23 cellular contexts compared by ENCODE assay signal in genomic region chr9:114081441-114082016, GRCh38. TPM values are rescaled to one million over a fixed set of nuclear protein-coding genes. Genes with fewer than 3 reads are reported as not detected.
DNase-seq lines count a peak whose midpoint lies in the region; ATAC-seq and TF ChIP-seq lines count a peak whose summit lies in the region.
"Had no signal": no experiment of that assay in that cellular context is flagged by ENCODE, and none has a peak within 500 bp of the region (broad histone marks: within the 10 kb centered on the region; RNA-seq: fewer than 3 reads in every experiment).

No MANE protein-coding gene starts in this region.

- intact Hi-C loops in transverse colon (cut with DNase I; ENCODE audit: low total_unique reads) = loop anchor here (2.0 kb wide), 1 partner anchor 209 kb away; no protein-coding TSS in a partner anchor

- H3K27ac Mint-ChIP-seq in endodermal cell (peak overlapping the region; percentile 81), T-helper 17 cell (no peak overlapping the region)
- H3K27ac Mint-ChIP-seq: activated CD4-positive, alpha-beta T cell treated with anti-CD3 and anti-CD28 coated beads, Interleukin-2, amount 10 ng/mL, durations not matched to agents 24 days and 14 days; activated CD8-positive, alpha-beta memory T cell treated with anti-CD3 and anti-CD28 coated beads, Interleukin-2, amount 10 ng/mL, durations not matched to agents 7 days and 5 days; activated naive CD8-positive, alpha-beta T cell; effector memory CD8-positive, alpha-beta T cell had no signal

- 92 to 94% methylated on average over 4 to 6 of the region's 6 CpGs for WGBS in endodermal cell (ENCODE audit: insufficient coverage in 1 of 2, insufficient read length in 1 of 2), 2 experiments
- WGBS in transverse colon (ENCODE audit: low coverage in 1 of 2), 2 donors = 54 to 66% methylated on average over 2 to 6 of the region's 6 CpGs

- no peak for TF ChIP-seq EP300 in transverse colon (IDR thresholded peaks at IDR 0.05; ENCODE audit: low read depth)

- H3K27me3 ChIP-seq in endodermal cell (ENCODE audit: control insufficient read depth, insufficient read depth, low read length, poor library complexity, severe bottlenecking) (peaks cover 8% of the 10 kb centered on the region), mucosa of rectum (ENCODE audit: control insufficient read depth in 2 of 2, insufficient read depth in 2 of 2, low read length in 2 of 2) (no peaks in the 10 kb centered on the region), transverse colon (peaks cover 3% of the 10 kb centered on the region)
- H3K27me3 ChIP-seq: neural progenitor cell had no signal

- H3K9me3 ChIP-seq in endodermal cell (ENCODE audit: control insufficient read depth, low read length) (no peaks in the 10 kb centered on the region), mucosa of rectum (ENCODE audit: control insufficient read depth in 2 of 2, low read length in 2 of 2) (no peaks in the 10 kb centered on the region), transverse colon (no peaks in the 10 kb centered on the region), T-helper 17 cell (ENCODE audit: control insufficient read depth, low read length, poor library complexity, severe bottlenecking) (no peaks in the 10 kb centered on the region)
- H3K9me3 ChIP-seq: esophagus muscularis mucosa had no signal

- no peak overlapping the region for H3K27ac ChIP-seq in endodermal cell (ENCODE audit: low read depth, low read length)
- H3K27ac ChIP-seq in mucosa of rectum (ENCODE audit: low read depth in 2 of 2, low read length in 2 of 2) = peak overlapping the region; percentile 74 to 76
- H3K27ac ChIP-seq in transverse colon = peak overlapping the region; percentile 60 to 78 (median 77)
- H3K27ac ChIP-seq: esophagus muscularis mucosa, neural progenitor cell, SK-N-MC had no signal

- H3K4me1 Mint-ChIP-seq in endodermal cell (peaks cover 28% of the 10 kb centered on the region), T-helper 17 cell (peaks cover 4% of the 10 kb centered on the region)
- H3K4me1 Mint-ChIP-seq: activated CD8-positive, alpha-beta memory T cell treated with anti-CD3 and anti-CD28 coated beads, Interleukin-2, amount 10 ng/mL, durations not matched to agents 7 days and 5 days had no signal

- peaks cover 3% of the 10 kb centered on the region for H3K9me3 Mint-ChIP-seq in endodermal cell
- H3K9me3 Mint-ChIP-seq: activated CD4-positive, alpha-beta T cell treated with anti-CD3 and anti-CD28 coated beads, Interleukin-2, amount 10 ng/mL, durations not matched to agents 24 days and 14 days; effector memory CD8-positive, alpha-beta T cell; neural progenitor cell had no signal

- H3K4me1 ChIP-seq in endodermal cell (ENCODE audit: control insufficient read depth, insufficient read depth, low read length) = no peaks in the 10 kb centered on the region
- peaks cover 28 to 41% of the 10 kb centered on the region in 2 donors for H3K4me1 ChIP-seq in mucosa of rectum (ENCODE audit: control insufficient read depth in 2 of 2, insufficient read depth in 2 of 2, low read length in 2 of 2)
- H3K4me1 ChIP-seq in transverse colon = peaks cover 5 to 32% (median 24%) of the 10 kb centered on the region in 4 donors
- H3K4me1 ChIP-seq: neural progenitor cell had no signal

- H3K9ac ChIP-seq in endodermal cell (ENCODE audit: extremely low read depth, low read length, poor library complexity, severe bottlenecking) (no peak overlapping the region), mucosa of rectum (ENCODE audit: low read depth in 1 of 2, low read length in 2 of 2) (no peak overlapping the region)
- H3K9ac ChIP-seq: neural progenitor cell had no signal

- TF ChIP-seq POLR2A in transverse colon (IDR thresholded peaks at IDR 0.05) = no peak

- in situ Hi-C loops in transverse colon (cut with MboI; ENCODE audit: low pct_ligation_motif_present in 1 of 4, low pct_unique_long_range_greater_than_20kb in 1 of 4, low sequenced_read_pairs in 3 of 4) (loop anchor here in 3 of 4 donors (10.0 to 25.0 kb wide), 3 partner anchors 203 to 213 kb away; no protein-coding TSS in a partner anchor), GM13977 (cut with MboI; ENCODE audit: low pct_unique_long_range_greater_than_20kb, low sequenced_read_pairs, unreplicated experiment) (no loop called here)

- H3K27me3 Mint-ChIP-seq in endodermal cell (ENCODE audit: insufficient read depth) (peaks cover 8% of the 10 kb centered on the region), T-helper 17 cell (peaks cover 39% of the 10 kb centered on the region)

- H3K4me3 Mint-ChIP-seq in endodermal cell (peak overlapping the region; percentile 13), T-helper 17 cell (no peak overlapping the region)
- H3K4me3 Mint-ChIP-seq: activated CD4-positive, alpha-beta T cell treated with anti-CD3 and anti-CD28 coated beads, Interleukin-2, amount 10 ng/mL, durations not matched to agents 24 days and 14 days; activated CD8-positive, alpha-beta memory T cell treated with anti-CD3 and anti-CD28 coated beads, Interleukin-2, amount 10 ng/mL, durations not matched to agents 7 days and 5 days; activated naive CD8-positive, alpha-beta T cell; effector memory CD8-positive, alpha-beta T cell; neural progenitor cell had no signal

- DNase-seq in HuH-7.5 (ENCODE audit: low spot score) (peak; percentile 41), endodermal cell (peak; percentile 20), transverse colon (no peak), GM13977 (ENCODE audit: low spot score) (no peak), T-helper 17 cell (no peak)
- DNase-seq: activated CD4-positive, alpha-beta T cell treated with anti-CD3 and anti-CD28 coated beads, Interleukin-2, amount 10 ng/mL, durations not matched to agents 24 days and 14 days; activated CD8-positive, alpha-beta memory T cell treated with anti-CD3 and anti-CD28 coated beads, Interleukin-2, amount 10 ng/mL, durations not matched to agents 7 days and 5 days; effector memory CD8-positive, alpha-beta T cell; GOT3; NCI-H1417; NCI-H2081 treated with DMSO at 0.1 percent for 48 hours; NCI-H524 treated with DMSO at 0.1 percent for 48 hours; stimulated activated CD4-positive, alpha-beta T cell treated with anti-CD3 and anti-CD28 coated beads, Interleukin-4, amount 100 ng/mL, for 1 hour; stimulated activated naive CD4-positive, alpha-beta T cell treated with Interleukin-2 at 50 U/mL for 16 hours; T-helper 2 cell had no signal

- no peak overlapping the region for H3K4me3 ChIP-seq in endodermal cell (ENCODE audit: low read length)
- H3K4me3 ChIP-seq in mucosa of rectum (ENCODE audit: low read length in 2 of 2) = peak overlapping the region in 1 of 2 donors; percentile 22
- H3K4me3 ChIP-seq in transverse colon = no peak overlapping the region
- H3K4me3 ChIP-seq: esophagus muscularis mucosa, neural progenitor cell, SK-N-MC had no signal

- no peaks in the 10 kb centered on the region for H3K36me3 ChIP-seq in endodermal cell (ENCODE audit: control insufficient read depth, insufficient read depth, low read length)
- no peaks in the 10 kb centered on the region for H3K36me3 ChIP-seq in mucosa of rectum (ENCODE audit: control insufficient read depth in 2 of 2, insufficient read depth in 2 of 2, low read length in 2 of 2)
- H3K36me3 ChIP-seq in transverse colon = no peaks in the 10 kb centered on the region
- H3K36me3 ChIP-seq: esophagus muscularis mucosa, neural progenitor cell had no signal

- TF ChIP-seq CTCF in endodermal cell (conservative IDR thresholded peaks at IDR 0.05) (no peak), transverse colon (IDR thresholded peaks at IDR 0.05) (no peak), GM13977 (IDR thresholded peaks at IDR 0.05; ENCODE audit: extremely low read depth, insufficient read depth, missing control alignments) (no peak)

- H3K36me3 Mint-ChIP-seq in endodermal cell (ENCODE audit: low read depth) (no peaks in the 10 kb centered on the region), T-helper 17 cell (ENCODE audit: low read depth) (no peaks in the 10 kb centered on the region)
- H3K36me3 Mint-ChIP-seq: activated CD8-positive, alpha-beta memory T cell treated with anti-CD3 and anti-CD28 coated beads, Interleukin-2, amount 10 ng/mL, durations not matched to agents 7 days and 5 days; activated naive CD8-positive, alpha-beta T cell; neural progenitor cell had no signal

- ATAC-seq in T-helper 17 cell (no peak), GM18867 (IDR thresholded peaks at IDR 0.05; ENCODE audit: unreplicated experiment) (no peak)
- ATAC-seq: effector memory CD8-positive, alpha-beta T cell had no signal

RNA-seq across cellular contexts. Expression of gene AMBP, which starts 3.4 kb away (rescaled TPM):
- total RNA-seq in endodermal cell (1 to 10 TPM in 1 of 2 donors, under 1 TPM in 1; 0.68 to 2.9 TPM), transverse colon (under 1 TPM in 1 of 4 donors, not detected in 3; 0.96 TPM), T-helper 17 cell (not detected)
- 0.32 TPM for polyA plus RNA-seq in endodermal cell (2013, experiment 1 of 2)
- polyA plus RNA-seq in endodermal cell (2013, experiment 2 of 2) = 0.58 TPM
- total RNA-seq: activated CD4-positive, alpha-beta T cell treated with anti-CD3 and anti-CD28 coated beads, Interleukin-2, amount 10 ng/mL, durations not matched to agents 24 days and 14 days; activated CD8-positive, alpha-beta memory T cell treated with anti-CD3 and anti-CD28 coated beads, Interleukin-2, amount 10 ng/mL, durations not matched to agents 7 days and 5 days; esophagus muscularis mucosa; kidney epithelial cell had no signal

RNA-seq across cellular contexts. Expression of gene KIF12, which starts 17.6 kb away (rescaled TPM):
- total RNA-seq in endodermal cell (10 to 100 TPM; 11.4 to 16.3 TPM), transverse colon (10 to 100 TPM; 10.6 to 37.2 (median 20.0) TPM), T-helper 17 cell (not detected)
- polyA plus RNA-seq in endodermal cell (2013, experiment 1 of 2) = 3.3 TPM
- 4.1 TPM for polyA plus RNA-seq in endodermal cell (2013, experiment 2 of 2)
- total RNA-seq: activated CD4-positive, alpha-beta T cell treated with anti-CD3 and anti-CD28 coated beads, Interleukin-2, amount 10 ng/mL, durations not matched to agents 24 days and 14 days; activated CD8-positive, alpha-beta memory T cell treated with anti-CD3 and anti-CD28 coated beads, Interleukin-2, amount 10 ng/mL, durations not matched to agents 7 days and 5 days; Daoy; esophagus muscularis mucosa had no signal

Comparison
In these comparisons a context has a peak if more than half of its experiments do, and no peak if none do; other contexts are left out.
1. DNase-seq: peak in HuH-7.5 (single experiment) and endodermal cell (single experiment); none in transverse colon (single experiment), GM13977 (single experiment) and T-helper 17 cell (0 of 3).
2. RNA of gene KIF12, which starts 17.6 kb away (total RNA-seq): 10.6 to 37.2 TPM in transverse colon and 11.4 to 16.3 TPM in endodermal cell; not detected in T-helper 17 cell; every median in the first group is over 10 times any median in the second.